Comparison of ENCODE assay signal across 1 cellular context in the genomic region with DNA sequence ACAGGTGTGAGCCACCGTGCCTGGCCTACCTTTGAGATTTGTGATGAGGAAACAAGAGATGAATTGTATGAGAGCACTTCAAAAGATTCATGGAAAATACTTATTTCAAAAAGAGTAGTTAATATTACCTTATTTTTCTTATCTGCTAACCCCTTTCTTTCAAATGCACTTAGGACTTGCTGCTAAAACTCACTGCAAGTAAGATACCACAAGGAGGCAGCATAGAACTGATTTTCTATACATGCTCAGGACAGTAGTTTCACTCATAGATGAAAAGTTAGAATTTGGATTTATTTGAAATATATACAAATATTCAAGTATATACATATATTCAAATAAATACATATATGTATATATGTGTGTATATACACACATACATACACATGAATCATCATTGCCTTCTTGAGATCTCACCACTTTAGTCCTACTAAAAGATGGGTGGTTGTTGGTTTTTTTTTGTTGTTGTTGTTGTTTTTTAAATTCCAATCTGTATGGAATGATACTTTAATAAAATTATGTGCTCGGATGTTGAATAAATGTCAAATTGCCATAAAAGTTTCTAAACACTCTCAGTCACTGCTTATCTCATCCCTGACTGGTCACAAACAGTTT.
TF ChIP-seq lines count a peak whose summit lies in the region.

No MANE protein-coding gene starts in this region.

TF ChIP-seq in GM23338, 12 proteins besides CTCF, POLR2A, EP300 and RAD21 (continued from another document):
- TF ChIP-seq EZH2 (IDR thresholded peaks at IDR 0.05; ENCODE audit: low read depth, unreplicated experiment): no peak
- TF ChIP-seq NANOG (IDR thresholded peaks at IDR 0.05; ENCODE audit: borderline replicate concordance): no peak
- no peak for TF ChIP-seq CREB1 (CRISPR knock-in tag; IDR thresholded peaks at IDR 0.05; ENCODE audit: low read depth)
- TF ChIP-seq, protein P1, sequence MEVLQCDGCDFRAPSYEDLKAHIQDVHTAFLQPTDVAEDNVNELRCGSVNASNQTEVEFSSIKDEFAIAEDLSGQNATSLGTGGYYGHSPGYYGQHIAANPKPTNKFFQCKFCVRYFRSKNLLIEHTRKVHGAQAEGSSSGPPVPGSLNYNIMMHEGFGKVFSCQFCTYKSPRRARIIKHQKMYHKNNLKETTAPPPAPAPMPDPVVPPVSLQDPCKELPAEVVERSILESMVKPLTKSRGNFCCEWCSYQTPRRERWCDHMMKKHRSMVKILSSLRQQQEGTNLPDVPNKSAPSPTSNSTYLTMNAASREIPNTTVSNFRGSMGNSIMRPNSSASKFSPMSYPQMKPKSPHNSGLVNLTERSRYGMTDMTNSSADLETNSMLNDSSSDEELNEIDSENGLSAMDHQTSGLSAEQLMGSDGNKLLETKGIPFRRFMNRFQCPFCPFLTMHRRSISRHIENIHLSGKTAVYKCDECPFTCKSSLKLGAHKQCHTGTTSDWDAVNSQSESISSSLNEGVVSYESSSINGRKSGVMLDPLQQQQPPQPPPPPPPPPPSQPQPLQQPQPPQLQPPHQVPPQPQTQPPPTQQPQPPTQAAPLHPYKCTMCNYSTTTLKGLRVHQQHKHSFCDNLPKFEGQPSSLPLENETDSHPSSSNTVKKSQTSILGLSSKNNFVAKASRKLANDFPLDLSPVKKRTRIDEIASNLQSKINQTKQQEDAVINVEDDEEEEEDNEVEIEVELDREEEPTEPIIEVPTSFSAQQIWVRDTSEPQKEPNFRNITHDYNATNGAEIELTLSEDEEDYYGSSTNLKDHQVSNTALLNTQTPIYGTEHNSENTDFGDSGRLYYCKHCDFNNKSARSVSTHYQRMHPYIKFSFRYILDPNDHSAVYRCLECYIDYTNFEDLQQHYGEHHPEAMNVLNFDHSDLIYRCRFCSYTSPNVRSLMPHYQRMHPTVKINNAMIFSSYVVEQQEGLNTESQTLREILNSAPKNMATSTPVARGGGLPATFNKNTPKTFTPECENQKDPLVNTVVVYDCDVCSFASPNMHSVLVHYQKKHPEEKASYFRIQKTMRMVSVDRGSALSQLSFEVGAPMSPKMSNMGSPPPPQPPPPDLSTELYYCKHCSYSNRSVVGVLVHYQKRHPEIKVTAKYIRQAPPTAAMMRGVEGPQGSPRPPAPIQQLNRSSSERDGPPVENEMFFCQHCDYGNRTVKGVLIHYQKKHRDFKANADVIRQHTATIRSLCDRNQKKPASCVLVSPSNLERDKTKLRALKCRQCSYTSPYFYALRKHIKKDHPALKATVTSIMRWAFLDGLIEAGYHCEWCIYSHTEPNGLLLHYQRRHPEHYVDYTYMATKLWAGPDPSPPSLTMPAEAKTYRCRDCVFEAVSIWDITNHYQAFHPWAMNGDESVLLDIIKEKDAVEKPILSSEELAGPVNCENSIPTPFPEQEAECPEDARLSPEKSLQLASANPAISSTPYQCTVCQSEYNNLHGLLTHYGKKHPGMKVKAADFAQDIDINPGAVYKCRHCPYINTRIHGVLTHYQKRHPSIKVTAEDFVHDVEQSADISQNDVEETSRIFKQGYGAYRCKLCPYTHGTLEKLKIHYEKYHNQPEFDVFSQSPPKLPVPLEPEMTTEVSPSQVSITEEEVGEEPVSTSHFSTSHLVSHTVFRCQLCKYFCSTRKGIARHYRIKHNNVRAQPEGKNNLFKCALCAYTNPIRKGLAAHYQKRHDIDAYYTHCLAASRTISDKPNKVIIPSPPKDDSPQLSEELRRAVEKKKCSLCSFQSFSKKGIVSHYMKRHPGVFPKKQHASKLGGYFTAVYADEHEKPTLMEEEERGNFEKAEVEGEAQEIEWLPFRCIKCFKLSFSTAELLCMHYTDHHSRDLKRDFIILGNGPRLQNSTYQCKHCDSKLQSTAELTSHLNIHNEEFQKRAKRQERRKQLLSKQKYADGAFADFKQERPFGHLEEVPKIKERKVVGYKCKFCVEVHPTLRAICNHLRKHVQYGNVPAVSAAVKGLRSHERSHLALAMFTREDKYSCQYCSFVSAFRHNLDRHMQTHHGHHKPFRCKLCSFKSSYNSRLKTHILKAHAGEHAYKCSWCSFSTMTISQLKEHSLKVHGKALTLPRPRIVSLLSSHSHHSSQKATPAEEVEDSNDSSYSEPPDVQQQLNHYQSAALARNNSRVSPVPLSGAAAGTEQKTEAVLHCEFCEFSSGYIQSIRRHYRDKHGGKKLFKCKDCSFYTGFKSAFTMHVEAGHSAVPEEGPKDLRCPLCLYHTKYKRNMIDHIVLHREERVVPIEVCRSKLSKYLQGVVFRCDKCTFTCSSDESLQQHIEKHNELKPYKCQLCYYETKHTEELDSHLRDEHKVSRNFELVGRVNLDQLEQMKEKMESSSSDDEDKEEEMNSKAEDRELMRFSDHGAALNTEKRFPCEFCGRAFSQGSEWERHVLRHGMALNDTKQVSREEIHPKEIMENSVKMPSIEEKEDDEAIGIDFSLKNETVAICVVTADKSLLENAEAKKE (CRISPR knock-in tag; IDR thresholded peaks at IDR 0.05): no peak
- no peak for TF ChIP-seq POLR2AphosphoS5 (IDR thresholded peaks at IDR 0.05; ENCODE audit: low read depth)
- TF ChIP-seq, protein P2, sequence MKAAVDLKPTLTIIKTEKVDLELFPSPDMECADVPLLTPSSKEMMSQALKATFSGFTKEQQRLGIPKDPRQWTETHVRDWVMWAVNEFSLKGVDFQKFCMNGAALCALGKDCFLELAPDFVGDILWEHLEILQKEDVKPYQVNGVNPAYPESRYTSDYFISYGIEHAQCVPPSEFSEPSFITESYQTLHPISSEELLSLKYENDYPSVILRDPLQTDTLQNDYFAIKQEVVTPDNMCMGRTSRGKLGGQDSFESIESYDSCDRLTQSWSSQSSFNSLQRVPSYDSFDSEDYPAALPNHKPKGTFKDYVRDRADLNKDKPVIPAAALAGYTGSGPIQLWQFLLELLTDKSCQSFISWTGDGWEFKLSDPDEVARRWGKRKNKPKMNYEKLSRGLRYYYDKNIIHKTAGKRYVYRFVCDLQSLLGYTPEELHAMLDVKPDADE (IDR thresholded peaks at IDR 0.05): no peak
